In genomic region chr17:73645050-73645871, GRCh38 we compare ENCODE assay signal across 8 cellular contexts. TPM values are rescaled to one million over a fixed set of nuclear protein-coding genes. Genes with fewer than 3 reads are reported as not detected.
A peak's percentile ranks its signal among the peaks of the same experiment; 100 is the strongest.
DNase-seq lines count a peak whose midpoint lies in the region; ATAC-seq, FAIRE-seq and TF ChIP-seq lines count a peak whose summit lies in the region.

No MANE protein-coding gene starts in this region.

- H3K36me3 ChIP-seq in CD4-positive, alpha-beta memory T cell (ENCODE audit: insufficient read depth, low read length): no peaks in the 10 kb centered on the region
- no peaks in the 10 kb centered on the region for H3K36me3 ChIP-seq in neural cell (ENCODE audit: insufficient read depth, low read length)

- peaks cover 15 to 27% of the 10 kb centered on the region in 2 donors for H3K27me3 Mint-ChIP-seq in CD4-positive, alpha-beta memory T cell
- peaks cover 43% of the 10 kb centered on the region for H3K27me3 Mint-ChIP-seq in activated CD8-positive, alpha-beta T cell treated with anti-CD3 and anti-CD28 coated beads, Interleukin-2, amount 10 ng/mL, durations not matched to agents 7 days and 5 days (ENCODE audit: low read depth)

- peaks cover 7 to 20% (median 15%) of the 10 kb centered on the region in 4 donors for H3K4me1 Mint-ChIP-seq in CD4-positive, alpha-beta memory T cell
- peaks cover 25% of the 10 kb centered on the region for H3K4me1 Mint-ChIP-seq in activated CD8-positive, alpha-beta T cell treated with anti-CD3 and anti-CD28 coated beads, Interleukin-2, amount 10 ng/mL, durations not matched to agents 7 days and 5 days (ENCODE audit: low read depth)

- H4K20me1 ChIP-seq in neural cell (ENCODE audit: insufficient read depth): no peaks in the 10 kb centered on the region

- no peak overlapping the region for H3K4me2 ChIP-seq in neural cell (ENCODE audit: low read length)

- FAIRE-seq in urothelium cell line (lab: Jason Lieb, UNC): peak; percentile 93

- no peaks in the 10 kb centered on the region for H3K9me2 ChIP-seq in neural cell (ENCODE audit: insufficient read depth, low read length)

- H3K9ac ChIP-seq in neural cell (ENCODE audit: low read length): peak overlapping the region; percentile 74

- ATAC-seq in activated CD8-positive, alpha-beta T cell treated with anti-CD3 and anti-CD28 coated beads, Interleukin-2, amount 10 ng/mL, durations not matched to agents 7 days and 5 days: peak; percentile 63
- no peak for ATAC-seq in GM18909 (IDR thresholded peaks at IDR 0.05; ENCODE audit: poor library complexity, unreplicated experiment)

- H3K9me3 ChIP-seq in CD4-positive, alpha-beta memory T cell (ENCODE audit: control insufficient read depth in 1 of 2, low read length in 2 of 2): no peaks in the 10 kb centered on the region
- H3K9me3 ChIP-seq in neural cell (ENCODE audit: low read length): no peaks in the 10 kb centered on the region

- H3K4me3 ChIP-seq in CD4-positive, alpha-beta memory T cell (ENCODE audit: low read length in 2 of 2): no peak overlapping the region
- H3K4me3 ChIP-seq in foreskin fibroblast (ENCODE audit: low read depth in 1 of 2, low read length in 2 of 2) (no peak overlapping the region), neural cell (ENCODE audit: low read length) (peak overlapping the region; percentile 57)

- H3K4me3 Mint-ChIP-seq in CD4-positive, alpha-beta memory T cell: peak overlapping the region; percentile 20 to 69 (median 55)
- H3K4me3 Mint-ChIP-seq in activated CD8-positive, alpha-beta T cell treated with anti-CD3 and anti-CD28 coated beads, Interleukin-2, amount 10 ng/mL, durations not matched to agents 7 days and 5 days: peak overlapping the region; percentile 57

- TF ChIP-seq EP300 in neural cell (conservative IDR thresholded peaks at IDR 0.05; ENCODE audit: poor library complexity, severe bottlenecking): no peak

- peak; percentile 77 for TF ChIP-seq RAD21 in neural cell (conservative IDR thresholded peaks at IDR 0.05)

- H3K36me3 Mint-ChIP-seq in CD4-positive, alpha-beta memory T cell: no peaks in the 10 kb centered on the region
- H3K36me3 Mint-ChIP-seq in activated CD8-positive, alpha-beta T cell treated with anti-CD3 and anti-CD28 coated beads, Interleukin-2, amount 10 ng/mL, durations not matched to agents 7 days and 5 days (ENCODE audit: low read depth): no peaks in the 10 kb centered on the region

- H2AFZ ChIP-seq in neural cell (ENCODE audit: low read depth, low read length): no peak overlapping the region

- peaks cover 11% of the 10 kb centered on the region for H3K27me3 ChIP-seq in CD4-positive, alpha-beta memory T cell (ENCODE audit: insufficient read depth, low read length)
- H3K27me3 ChIP-seq in neural cell (ENCODE audit: insufficient read depth, low read depth, low read length): no peaks in the 10 kb centered on the region

- H3K9me3 Mint-ChIP-seq in CD4-positive, alpha-beta memory T cell: peaks cover 0 to 2% (median 0%) of the 10 kb centered on the region in 8 donors
- no peaks in the 10 kb centered on the region for H3K9me3 Mint-ChIP-seq in activated CD8-positive, alpha-beta T cell treated with anti-CD3 and anti-CD28 coated beads, Interleukin-2, amount 10 ng/mL, durations not matched to agents 7 days and 5 days (ENCODE audit: insufficient read depth)

- peak in 3 of 5 donors; percentile 17 to 33 (median 29) for DNase-seq in CD4-positive, alpha-beta memory T cell
- DNase-seq in NCI-H146 treated with DMSO at 0.1 percent for 48 hours (lab: John Stamatoyannopoulos, UW; ENCODE audit: unreplicated experiment): peak; percentile 33
- peak; percentile 65 for DNase-seq in activated CD8-positive, alpha-beta T cell treated with anti-CD3 and anti-CD28 coated beads, Interleukin-2, amount 10 ng/mL, durations not matched to agents 7 days and 5 days
- DNase-seq in foreskin fibroblast: peak; percentile 20 to 54
- peak; percentile 92 for DNase-seq in urothelium cell line (ENCODE audit: low spot score)
- DNase-seq in KG1 (lab: John Stamatoyannopoulos, UW): no peak

- CTCF ChIA-PET in CD4-positive, alpha-beta memory T cell (lab: Charles Lee; ENCODE audit: partially characterized antibody): interaction anchor here (0.9 to 2.8 kb wide), 5 partner anchors 54 to 215 kb away, joined by 4 to 12 read pairs (median 8); no protein-coding TSS in a partner anchor
- CTCF ChIA-PET in activated CD8-positive, alpha-beta T cell treated with anti-CD3 and anti-CD28 coated beads, Interleukin-2, amount 10 ng/mL, durations not matched to agents 7 days and 5 days (lab: Charles Lee): interaction anchor here (0.9 to 5.0 kb wide), 11 partner anchors 9 to 215 kb away, joined by 3 to 41 read pairs (median 4); no protein-coding TSS in a partner anchor

- POLR2A ChIA-PET in CD4-positive, alpha-beta memory T cell (lab: Charles Lee; ENCODE audit: partially characterized antibody): no interaction called here
- POLR2A ChIA-PET in activated CD8-positive, alpha-beta T cell treated with anti-CD3 and anti-CD28 coated beads, Interleukin-2, amount 10 ng/mL, durations not matched to agents 7 days and 5 days (lab: Charles Lee): interaction anchor here (0.5 kb wide), 1 partner anchor 83 kb away, joined by 4 read pairs; no protein-coding TSS in a partner anchor

- no peak overlapping the region for H3K27ac ChIP-seq in CD4-positive, alpha-beta memory T cell (ENCODE audit: low read depth, low read length)
- H3K27ac ChIP-seq in neural cell (ENCODE audit: low read length): no peak overlapping the region

- no peak overlapping the region for H3K27ac Mint-ChIP-seq in CD4-positive, alpha-beta memory T cell
- H3K27ac Mint-ChIP-seq in activated CD8-positive, alpha-beta T cell treated with anti-CD3 and anti-CD28 coated beads, Interleukin-2, amount 10 ng/mL, durations not matched to agents 7 days and 5 days: no peak overlapping the region

- intact Hi-C loops in CD4-positive, alpha-beta memory T cell (cut with micrococcal nuclease): loop anchor here (1.0 to 2.0 kb wide), 2 partner anchors 54 to 216 kb away; no protein-coding TSS in a partner anchor

- H3K4me1 ChIP-seq in CD4-positive, alpha-beta memory T cell (ENCODE audit: insufficient read depth, low read length): peaks cover 5% of the 10 kb centered on the region

- TF ChIP-seq CTCF in foreskin fibroblast (IDR thresholded peaks at IDR 0.05; ENCODE audit: low read depth, low read length): no peak
- peak; percentile 75 for TF ChIP-seq CTCF in neural cell (IDR thresholded peaks at IDR 0.05; ENCODE audit: poor library complexity, severe bottlenecking)

- peaks cover 26% of the 10 kb centered on the region for H3K79me2 ChIP-seq in neural cell (replicated peaks; ENCODE audit: insufficient read depth, low read length)

- peaks cover 5% of the 10 kb centered on the region for H3F3A ChIP-seq in neural cell (ENCODE audit: insufficient read depth, low read length, poor library complexity, severe bottlenecking)

TF ChIP-seq in neural cell, 6 proteins besides CTCF, POLR2A, EP300 and RAD21:
- TF ChIP-seq MXI1 (conservative IDR thresholded peaks at IDR 0.05; ENCODE audit: poor library complexity, severe bottlenecking): peak; percentile 26
- TF ChIP-seq EZH2 (IDR thresholded peaks at IDR 0.05; ENCODE audit: borderline replicate concordance, insufficient read depth, low read length, poor library complexity, severe bottlenecking): no peak
- peak; percentile 51 for TF ChIP-seq TAF1 (IDR thresholded peaks at IDR 0.05; ENCODE audit: low read depth)
- TF ChIP-seq SMC3 (conservative IDR thresholded peaks at IDR 0.05; ENCODE audit: poor library complexity): peak; percentile 78
- TF ChIP-seq POLR2AphosphoS5 (IDR thresholded peaks at IDR 0.05): peak; percentile 29
- no peak for TF ChIP-seq REST (IDR thresholded peaks at IDR 0.05; ENCODE audit: borderline replicate concordance)

RNA-seq across cellular contexts. Expression of gene SDK2, which starts 1.0 kb away (rescaled TPM):
- total RNA-seq in CD4-positive, alpha-beta memory T cell: 1 to 10 TPM; 2.2 to 2.9 TPM
- under 1 TPM in 1 of 2 donors, not detected in 1; 0.49 TPM for polyA plus RNA-seq in CD4-positive, alpha-beta memory T cell
- total RNA-seq in activated CD8-positive, alpha-beta T cell treated with anti-CD3 and anti-CD28 coated beads, Interleukin-2, amount 10 ng/mL, durations not matched to agents 7 days and 5 days: 10 to 100 TPM; 18.4 to 20.0 TPM
- polyA plus RNA-seq in neural cell: 0.73 and 2.2 TPM in 2 replicates
- 7.5 and 7.6 TPM in 2 replicates for polyA minus RNA-seq in neural cell

Comparison
In these comparisons a context has a peak if more than half of its experiments do, and no peak if none do; other contexts are left out.
1. RNA of gene SDK2, which starts 1.0 kb away (total RNA-seq): 18.4 to 20.0 TPM in activated CD8-positive, alpha-beta T cell treated with anti-CD3 and anti-CD28 coated beads, Interleukin-2, amount 10 ng/mL, durations not matched to agents 7 days and 5 days; 2.2 to 2.9 TPM in CD4-positive, alpha-beta memory T cell; every median in the first group is over 4 times any median in the second.